ENCODE assay signal across 2 cellular contexts in the genomic region with DNA sequence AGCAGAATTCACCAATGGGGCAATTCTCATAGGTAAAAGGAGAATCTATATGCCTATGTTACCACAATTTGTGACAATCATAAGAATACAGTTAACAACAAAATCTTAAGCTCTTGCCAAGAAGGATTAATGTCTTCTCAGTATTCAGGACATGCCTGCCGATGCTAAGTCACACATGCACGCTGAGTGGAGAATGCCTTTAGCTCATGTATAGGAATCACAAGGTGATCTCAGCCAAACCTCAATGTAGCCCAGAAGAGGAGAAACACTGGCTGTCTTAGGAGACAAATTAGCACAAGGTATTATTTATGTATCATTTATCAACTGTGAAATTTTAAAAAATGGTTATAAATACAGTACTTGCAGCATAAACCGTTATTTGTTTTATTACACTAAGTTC.
TF ChIP-seq lines count a peak whose summit lies in the region.

No MANE protein-coding gene starts in this region.

TF ChIP-seq in GM23338, 12 proteins besides CTCF, POLR2A, EP300 and RAD21 (continues in another document):
- TF ChIP-seq REST (IDR thresholded peaks at IDR 0.05; ENCODE audit: unreplicated experiment) = no peak
- TF ChIP-seq EZH2phosphoT487 (IDR thresholded peaks at IDR 0.05; ENCODE audit: unreplicated experiment) = no peak
- no peak for TF ChIP-seq ETS1 (IDR thresholded peaks at IDR 0.05)
- no peak for TF ChIP-seq ZNF114 (CRISPR knock-in tag; IDR thresholded peaks at IDR 0.05)
- TF ChIP-seq ZNF462 (CRISPR knock-in tag; IDR thresholded peaks at IDR 0.05) = no peak
- no peak for TF ChIP-seq ZNF331 (CRISPR knock-in tag; IDR thresholded peaks at IDR 0.05; ENCODE audit: low read depth)
- TF ChIP-seq NANOG (IDR thresholded peaks at IDR 0.05; ENCODE audit: borderline replicate concordance) = no peak
- no peak for TF ChIP-seq CREB1 (CRISPR knock-in tag; IDR thresholded peaks at IDR 0.05; ENCODE audit: low read depth)
- TF ChIP-seq POLR2AphosphoS5 (IDR thresholded peaks at IDR 0.05; ENCODE audit: low read depth) = no peak
- TF ChIP-seq STAT1 (IDR thresholded peaks at IDR 0.05; ENCODE audit: unreplicated experiment) = no peak

TF ChIP-seq in HepG2, 621 proteins besides CTCF, POLR2A, EP300 and RAD21:
- TF ChIP-seq HNF4G (IDR thresholded peaks at IDR 0.05; ENCODE audit: borderline replicate concordance, low read depth, low read length) = no peak
- no peak for TF ChIP-seq HNF4G (CRISPR knock-in tag; IDR thresholded peaks at IDR 0.05; ENCODE audit: borderline replicate concordance, low read depth)
- no peak for TF ChIP-seq FOXO4 (CRISPR knock-in tag; conservative IDR thresholded peaks at IDR 0.05)
- no peak for TF ChIP-seq TIGD3 (CRISPR knock-in tag; IDR thresholded peaks at IDR 0.05; ENCODE audit: borderline replicate concordance)
- TF ChIP-seq MAFF (IDR thresholded peaks at IDR 0.05; ENCODE audit: low read depth, low read length) = no peak
- no peak for TF ChIP-seq ZNF546 (CRISPR knock-in tag; conservative IDR thresholded peaks at IDR 0.05)
- TF ChIP-seq CREBL2 (CRISPR knock-in tag; IDR thresholded peaks at IDR 0.05; ENCODE audit: borderline replicate concordance) = no peak
- no peak for TF ChIP-seq ZNF562 (CRISPR knock-in tag; IDR thresholded peaks at IDR 0.05; ENCODE audit: borderline replicate concordance)
- no peak for TF ChIP-seq THYN1 (CRISPR knock-in tag; IDR thresholded peaks at IDR 0.05; ENCODE audit: borderline replicate concordance, low read depth)
- TF ChIP-seq PREB (CRISPR knock-in tag; IDR thresholded peaks at IDR 0.05) = no peak
- no peak for TF ChIP-seq REL (CRISPR knock-in tag; conservative IDR thresholded peaks at IDR 0.05)
- no peak for TF ChIP-seq KMT2B (CRISPR knock-in tag; IDR thresholded peaks at IDR 0.05)
- no peak for TF ChIP-seq MTA3 (CRISPR knock-in tag; IDR thresholded peaks at IDR 0.05)
- no peak for TF ChIP-seq THAP9 (CRISPR knock-in tag; IDR thresholded peaks at IDR 0.05; ENCODE audit: borderline replicate concordance)
